Comparison of ENCODE assay signal across 29 cellular contexts in genomic region chr1:118085365-118085764, GRCh38.
"Had no signal": no experiment of that assay in that cellular context is flagged by ENCODE, and none has a peak within 500 bp of the region (broad histone marks: within the 10 kb centered on the region; RNA-seq: fewer than 3 reads in every experiment).

No MANE protein-coding gene starts in this region.

- FAIRE-seq: colon, endometrium, endothelial cell of umbilical vein, frontal cortex had no signal

- H3K4me1 ChIP-seq: colonic mucosa, esophagus muscularis mucosa, esophagus squamous epithelium, foreskin keratinocyte, gastrocnemius medialis, gastroesophageal sphincter, heart left ventricle, heart right ventricle had no signal

- H3K27me3 ChIP-seq: colonic mucosa, esophagus muscularis mucosa, esophagus squamous epithelium, gastrocnemius medialis, gastroesophageal sphincter had no signal

- H3K9me3 ChIP-seq: colonic mucosa, esophagus muscularis mucosa, esophagus squamous epithelium, gastrocnemius medialis, gastroesophageal sphincter, heart left ventricle, heart right ventricle had no signal

- H3K9me3 Mint-ChIP-seq: dendritic cell treated with granulocyte-macrophage colony-stimulating factor and Interleukin-4, amounts not matched to agents 40 ng/mL and 50 ng/mL, for 4 days had no signal

- ATAC-seq: effector memory CD8-positive, alpha-beta T cell; esophagus mucosa; foreskin keratinocyte; gastrocnemius medialis; gastroesophageal sphincter; heart left ventricle; heart right ventricle had no signal

- H3K27ac ChIP-seq: colonic mucosa, coronary artery, dorsolateral prefrontal cortex, epithelial cell of prostate, esophagus muscularis mucosa, esophagus squamous epithelium, foreskin keratinocyte, gastrocnemius medialis, gastroesophageal sphincter, heart left ventricle, heart right ventricle had no signal

- DNase-seq: colonic mucosa; cortex of kidney; dermis blood vessel endothelial cell; dorsolateral prefrontal cortex; effector CD4-positive, alpha-beta T cell; effector CD8-positive, alpha-beta T cell; effector memory CD4-positive, alpha-beta T cell; effector memory CD8-positive, alpha-beta T cell; endodermal cell; erythroblast; esophagus squamous epithelium; foreskin fibroblast; foreskin keratinocyte; foreskin melanocyte; gastrocnemius medialis; glutamatergic neuron; head of caudate nucleus; heart left ventricle; heart right ventricle had no signal

- H3K36me3 ChIP-seq: colonic mucosa, esophagus muscularis mucosa, esophagus squamous epithelium, gastrocnemius medialis, gastroesophageal sphincter, heart left ventricle, heart right ventricle had no signal

- H3K4me3 Mint-ChIP-seq: dendritic cell treated with granulocyte-macrophage colony-stimulating factor and Interleukin-4, amounts not matched to agents 40 ng/mL and 50 ng/mL, for 4 days; effector memory CD8-positive, alpha-beta T cell; endodermal cell had no signal

- H3K4me3 ChIP-seq: colonic mucosa, coronary artery, dorsolateral prefrontal cortex, esophagus muscularis mucosa, esophagus squamous epithelium, gastrocnemius medialis, gastroesophageal sphincter, heart left ventricle, heart right ventricle had no signal

- H3K27ac Mint-ChIP-seq: dendritic cell treated with granulocyte-macrophage colony-stimulating factor and Interleukin-4, amounts not matched to agents 40 ng/mL and 50 ng/mL, for 4 days; effector memory CD8-positive, alpha-beta T cell; endodermal cell had no signal
